ENCODE assay signal across 8 cellular contexts in genomic region chr17:80146121-80147034, GRCh38. TPM values are rescaled to one million over a fixed set of nuclear protein-coding genes. Genes with fewer than 3 reads are reported as not detected.
DNase-seq lines count a peak whose midpoint lies in the region; ATAC-seq and TF ChIP-seq lines count a peak whose summit lies in the region.

No MANE protein-coding gene starts in this region.

- peak overlapping the region; percentile 97 for H3K27ac Mint-ChIP-seq in activated CD4-positive, alpha-beta T cell treated with anti-CD3 and anti-CD28 coated beads, Interleukin-2, amount 10 ng/mL, durations not matched to agents 24 days and 14 days
- H3K27ac Mint-ChIP-seq in activated naive CD8-positive, alpha-beta T cell treated with anti-CD3 and anti-CD28 coated beads, Interleukin-2, amount 10 ng/mL, durations not matched to agents 7 days and 5 days: peak overlapping the region; percentile 97

- H3K36me3 Mint-ChIP-seq in activated CD4-positive, alpha-beta T cell treated with anti-CD3 and anti-CD28 coated beads, Interleukin-2, amount 10 ng/mL, durations not matched to agents 24 days and 14 days (ENCODE audit: low read depth): peaks cover 42% of the 10 kb centered on the region
- H3K36me3 Mint-ChIP-seq in activated naive CD8-positive, alpha-beta T cell treated with anti-CD3 and anti-CD28 coated beads, Interleukin-2, amount 10 ng/mL, durations not matched to agents 7 days and 5 days: peaks cover 13% of the 10 kb centered on the region

- peaks cover 37% of the 10 kb centered on the region for H3K4me1 Mint-ChIP-seq in activated CD4-positive, alpha-beta T cell treated with anti-CD3 and anti-CD28 coated beads, Interleukin-2, amount 10 ng/mL, durations not matched to agents 24 days and 14 days
- H3K4me1 Mint-ChIP-seq in activated naive CD8-positive, alpha-beta T cell treated with anti-CD3 and anti-CD28 coated beads, Interleukin-2, amount 10 ng/mL, durations not matched to agents 7 days and 5 days: peaks cover 22% of the 10 kb centered on the region

- no peaks in the 10 kb centered on the region for H3K27me3 Mint-ChIP-seq in activated CD4-positive, alpha-beta T cell treated with anti-CD3 and anti-CD28 coated beads, Interleukin-2, amount 10 ng/mL, durations not matched to agents 24 days and 14 days
- no peaks in the 10 kb centered on the region for H3K27me3 Mint-ChIP-seq in activated naive CD8-positive, alpha-beta T cell treated with anti-CD3 and anti-CD28 coated beads, Interleukin-2, amount 10 ng/mL, durations not matched to agents 7 days and 5 days

- H3K9me3 ChIP-seq in right atrium auricular region: no peaks in the 10 kb centered on the region

- peaks cover 29% of the 10 kb centered on the region for H3K36me3 ChIP-seq in right atrium auricular region

- POLR2A ChIA-PET in activated naive CD8-positive, alpha-beta T cell treated with anti-CD3 and anti-CD28 coated beads, Interleukin-2, amount 10 ng/mL, durations not matched to agents 7 days and 5 days (lab: Charles Lee): interaction anchor here (0.9 to 2.1 kb wide), 5 partner anchors 10 to 128 kb away, joined by 3 to 19 read pairs (median 6); partner anchors contain the start of genes GAA and RNF213

- intact Hi-C loops in activated CD4-positive, alpha-beta T cell treated with anti-CD3 and anti-CD28 coated beads, Interleukin-2, amount 10 ng/mL, durations not matched to agents 24 days and 14 days (cut with micrococcal nuclease): loop anchor here (1.0 to 2.0 kb wide), 3 partner anchors 45 to 113 kb away; partner anchors contain the start of gene GAA

- H3K27ac ChIP-seq in right atrium auricular region: peak overlapping the region; percentile 98

- peaks cover 4% of the 10 kb centered on the region for H3K9me3 Mint-ChIP-seq in activated CD4-positive, alpha-beta T cell treated with anti-CD3 and anti-CD28 coated beads, Interleukin-2, amount 10 ng/mL, durations not matched to agents 24 days and 14 days
- no peaks in the 10 kb centered on the region for H3K9me3 Mint-ChIP-seq in activated naive CD8-positive, alpha-beta T cell treated with anti-CD3 and anti-CD28 coated beads, Interleukin-2, amount 10 ng/mL, durations not matched to agents 7 days and 5 days

- peak; percentile 76 for DNase-seq in activated CD4-positive, alpha-beta T cell treated with anti-CD3 and anti-CD28 coated beads, Interleukin-2, amount 10 ng/mL, durations not matched to agents 24 days and 14 days
- no peak for DNase-seq in activated CD4-positive, alpha-beta T cell treated with anti-CD3 and anti-CD28 coated beads, Interleukin-2, amount 50 U/mL, for 1 hour
- DNase-seq in NCI-H146 (lab: John Stamatoyannopoulos, UW) (peak; percentile 57), right atrium auricular region (ENCODE audit: low spot score) (no peak), retinal pigment epithelial cell (ENCODE audit: low read depth) (no peak), KG1 (lab: John Stamatoyannopoulos, UW) (no peak)
- DNase-seq in activated naive CD8-positive, alpha-beta T cell treated with anti-CD3 and anti-CD28 coated beads, Interleukin-2, amount 10 ng/mL, durations not matched to agents 7 days and 5 days: no peak

- no peaks in the 10 kb centered on the region for H3K27me3 ChIP-seq in right atrium auricular region

- H3K4me3 Mint-ChIP-seq in activated CD4-positive, alpha-beta T cell treated with anti-CD3 and anti-CD28 coated beads, Interleukin-2, amount 10 ng/mL, durations not matched to agents 24 days and 14 days: peak overlapping the region; percentile 88
- H3K4me3 Mint-ChIP-seq in activated naive CD8-positive, alpha-beta T cell treated with anti-CD3 and anti-CD28 coated beads, Interleukin-2, amount 10 ng/mL, durations not matched to agents 7 days and 5 days: peak overlapping the region; percentile 97

- ATAC-seq in HG02588 (IDR thresholded peaks at IDR 0.05; ENCODE audit: unreplicated experiment): peak; percentile 19
- ATAC-seq in activated naive CD8-positive, alpha-beta T cell treated with anti-CD3 and anti-CD28 coated beads, Interleukin-2, amount 10 ng/mL, durations not matched to agents 7 days and 5 days (ENCODE audit: low read depth): peak; percentile 11

- peak overlapping the region; percentile 93 to 99 for H3K4me3 ChIP-seq in right atrium auricular region
- H3K4me3 ChIP-seq in retinal pigment epithelial cell (ENCODE audit: low read length): peak overlapping the region; percentile 87

- peaks cover 0 to 25% of the 10 kb centered on the region in 2 donors for H3K4me1 ChIP-seq in right atrium auricular region

- no peak for TF ChIP-seq CTCF in right atrium auricular region (IDR thresholded peaks at IDR 0.05)
- no peak for TF ChIP-seq CTCF in retinal pigment epithelial cell (conservative IDR thresholded peaks at IDR 0.05; ENCODE audit: low read depth, low read length)

RNA-seq across cellular contexts. Expression of gene EIF4A3, which starts 0.6 kb away (rescaled TPM):
- 190 and 192 TPM in 2 replicates for total RNA-seq in activated CD4-positive, alpha-beta T cell treated with anti-CD3 and anti-CD28 coated beads, Interleukin-2, amount 10 ng/mL, durations not matched to agents 24 days and 14 days
- total RNA-seq in activated naive CD8-positive, alpha-beta T cell treated with anti-CD3 and anti-CD28 coated beads, Interleukin-2, amount 10 ng/mL, durations not matched to agents 7 days and 5 days: 100 to 1,000 TPM; 106 to 115 TPM
- total RNA-seq in right atrium auricular region: 10 to 100 TPM; 24.6 to 31.0 TPM

RNA-seq across cellular contexts. Expression of gene CARD14, which starts 23.5 kb away (rescaled TPM):
- total RNA-seq in activated CD4-positive, alpha-beta T cell treated with anti-CD3 and anti-CD28 coated beads, Interleukin-2, amount 10 ng/mL, durations not matched to agents 24 days and 14 days: not detected in 2 replicates
- not detected for total RNA-seq in activated naive CD8-positive, alpha-beta T cell treated with anti-CD3 and anti-CD28 coated beads, Interleukin-2, amount 10 ng/mL, durations not matched to agents 7 days and 5 days
- not detected for total RNA-seq in right atrium auricular region

RNA-seq across cellular contexts. Expression of gene GAA, which starts 45.0 kb away (rescaled TPM):
- 17.9 and 20.7 TPM in 2 replicates for total RNA-seq in activated CD4-positive, alpha-beta T cell treated with anti-CD3 and anti-CD28 coated beads, Interleukin-2, amount 10 ng/mL, durations not matched to agents 24 days and 14 days
- total RNA-seq in activated naive CD8-positive, alpha-beta T cell treated with anti-CD3 and anti-CD28 coated beads, Interleukin-2, amount 10 ng/mL, durations not matched to agents 7 days and 5 days: 10 to 100 TPM; 41.9 to 48.9 TPM
- total RNA-seq in right atrium auricular region: 10 to 100 TPM; 54.8 to 99.1 TPM

Comparison
In these comparisons a context has a peak if more than half of its experiments do, and no peak if none do; other contexts are left out.
1. DNase-seq: peak in activated CD4-positive, alpha-beta T cell treated with anti-CD3 and anti-CD28 coated beads, Interleukin-2, amount 10 ng/mL, durations not matched to agents 24 days and 14 days (single experiment) and NCI-H146 (single experiment); none in activated CD4-positive, alpha-beta T cell treated with anti-CD3 and anti-CD28 coated beads, Interleukin-2, amount 50 U/mL, for 1 hour (single experiment), activated naive CD8-positive, alpha-beta T cell treated with anti-CD3 and anti-CD28 coated beads, Interleukin-2, amount 10 ng/mL, durations not matched to agents 7 days and 5 days (single experiment), right atrium auricular region (single experiment), retinal pigment epithelial cell (single experiment) and KG1 (single experiment).